Comparison of ENCODE assay signal across 1 cellular context in the genomic region with DNA sequence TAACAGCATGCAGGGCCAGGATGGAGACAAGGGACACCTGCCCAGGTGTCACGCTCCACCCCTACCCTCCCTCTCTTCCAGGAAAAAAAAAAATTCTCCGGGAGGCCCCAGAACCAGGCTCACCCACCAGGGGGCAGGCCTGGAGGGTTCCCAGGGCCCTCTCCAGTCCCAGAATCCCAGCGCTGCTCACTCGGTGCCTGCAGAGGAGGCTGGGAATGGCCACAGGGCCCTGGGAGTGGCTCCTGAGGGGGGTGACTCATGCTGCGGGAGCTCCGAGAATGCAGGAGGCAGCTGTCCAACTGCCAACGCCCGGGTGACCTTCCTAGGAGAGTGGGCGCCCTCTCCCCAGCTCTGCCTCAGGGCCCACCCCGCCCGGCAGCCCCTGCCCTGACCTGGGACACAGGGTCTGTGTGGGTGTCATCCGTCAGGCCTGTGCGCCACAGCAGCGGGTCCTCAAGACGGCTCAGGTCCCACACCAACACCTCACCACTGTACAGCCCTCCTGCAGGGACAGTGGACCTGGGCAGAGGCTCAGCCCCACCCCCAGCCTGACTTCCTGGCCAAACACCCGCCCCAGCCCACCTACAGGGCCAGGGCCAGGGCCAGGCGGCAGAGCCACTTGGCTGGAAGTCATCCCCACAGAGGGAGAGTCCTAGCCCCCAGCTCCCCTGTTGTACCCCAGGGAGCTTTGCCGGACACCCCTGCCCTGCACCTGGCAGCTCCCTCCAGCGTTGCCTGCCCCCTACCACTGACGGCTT.
TF ChIP-seq lines count a peak whose summit lies in the region.

No MANE protein-coding gene starts in this region.

TF ChIP-seq in H1, 55 proteins besides CTCF, POLR2A, EP300 and RAD21:
- TF ChIP-seq TEAD4 (IDR thresholded peaks at IDR 0.05; ENCODE audit: low read depth, low read length) (peak; percentile 79), MAFK (IDR thresholded peaks at IDR 0.05; ENCODE audit: low read depth, low read length) (no peak), CBX5 (IDR thresholded peaks at IDR 0.05; ENCODE audit: low read depth, low read length) (no peak), POLR2AphosphoS5 (IDR thresholded peaks at IDR 0.05; ENCODE audit: low read depth, low read length) (0 out of 2 replicates have a peak, but pooled peaks have one; percentile 30), RBBP5 (IDR thresholded peaks at IDR 0.05; ENCODE audit: borderline replicate concordance, low read depth, low read length) (0 out of 2 replicates have a peak, but pooled peaks have one; percentile 23), JUND (IDR thresholded peaks at IDR 0.05; ENCODE audit: low read length) (peak; percentile 96), JUN (IDR thresholded peaks at IDR 0.05; ENCODE audit: low read depth, low read length) (peak; percentile 49)
- TF ChIP-seq, protein P1, sequence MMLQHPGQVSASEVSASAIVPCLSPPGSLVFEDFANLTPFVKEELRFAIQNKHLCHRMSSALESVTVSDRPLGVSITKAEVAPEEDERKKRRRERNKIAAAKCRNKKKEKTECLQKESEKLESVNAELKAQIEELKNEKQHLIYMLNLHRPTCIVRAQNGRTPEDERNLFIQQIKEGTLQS (IDR thresholded peaks at IDR 0.05; ENCODE audit: insufficient read depth, low read depth, low read length), result peak; percentile 53; the same call in 1 of the 2 replicates
